In genomic region chr16:30698816-30699614, GRCh38 we compare ENCODE assay signal across 8 cellular contexts. TPM values are rescaled to one million over a fixed set of nuclear protein-coding genes. Genes with fewer than 3 reads are reported as not detected.
A peak's percentile ranks its signal among the peaks of the same experiment; 100 is the strongest.
DNase-seq lines count a peak whose midpoint lies in the region; ATAC-seq, FAIRE-seq and TF ChIP-seq lines count a peak whose summit lies in the region.

Gene SRCAP (plus strand): TSS chr16:30699171. CDS start chr16:30700825, 1,654 bp downstream.

- H3K27ac ChIP-seq in esophagus squamous epithelium, result peak within 1 kb of the TSS; percentile 99 to 100 (median 100)

- peak; percentile 63 for DNase-seq in DMS153 (lab: John Stamatoyannopoulos, UW)
- DNase-seq in RCC 7860 (ENCODE audit: low spot score), result peak; percentile 50
- DNase-seq in activated T-helper 1 cell treated with Interleukin-2 at 50 U/mL for 16 hours (ENCODE audit: low read depth), result peak; percentile 73
- peak; percentile 43 for DNase-seq in esophagus squamous epithelium (lab: John Stamatoyannopoulos, UW)
- DNase-seq in myocyte (ENCODE audit: low read depth), result peak; percentile 80
- peak; percentile 78 for DNase-seq in stimulated activated CD8-positive, alpha-beta memory T cell treated with anti-CD3 and anti-CD28 coated beads, Interleukin-7, amount 100 ng/mL, for 24 hours (ENCODE audit: low read depth)

- peak in 2 of 4 donors; percentile 51 to 57 for TF ChIP-seq POLR2A in esophagus squamous epithelium (IDR thresholded peaks at IDR 0.05)

- no peaks in the 10 kb centered on the region for H3K9me3 ChIP-seq in esophagus squamous epithelium

- peak; percentile 27 for ATAC-seq in GM21576 (IDR thresholded peaks at IDR 0.05; ENCODE audit: unreplicated experiment)

- 0 to 1% methylated on average over 17 of the region's 57 CpGs for WGBS in esophagus squamous epithelium, 2 donors

- H3K27me3 ChIP-seq in esophagus squamous epithelium, result no peaks in the 10 kb centered on the region

- TF ChIP-seq CTCF in esophagus squamous epithelium (IDR thresholded peaks at IDR 0.05), result no peak

- peaks cover 18 to 40% (median 30%) of the 10 kb centered on the region in 3 donors for H3K36me3 ChIP-seq in esophagus squamous epithelium

- peaks cover 4 to 40% (median 19%) of the 10 kb centered on the region in 3 donors for H3K4me1 ChIP-seq in esophagus squamous epithelium

- TF ChIP-seq RAD21 in Ishikawa (IDR thresholded peaks at IDR 0.05; ENCODE audit: low read depth), result no peak

- intact Hi-C loops in esophagus squamous epithelium (cut with DNase I), result no loop called here

- H3K4me3 ChIP-seq in esophagus squamous epithelium, result peak within 1 kb of the TSS; percentile 79 to 100 (median 95)

- FAIRE-seq in RCC 7860 (lab: Jason Lieb, UNC), result no peak

- TF ChIP-seq EP300 in Ishikawa (IDR thresholded peaks at IDR 0.05; ENCODE audit: borderline replicate concordance), result no peak

TF ChIP-seq in Ishikawa, 13 proteins besides CTCF, POLR2A, EP300 and RAD21:
- TF ChIP-seq USF1 (IDR thresholded peaks at IDR 0.05), result no peak
- TF ChIP-seq EGR1 (IDR thresholded peaks at IDR 0.05), result no peak; the same call in 1 of the 2 replicates
- TF ChIP-seq FOXM1 (IDR thresholded peaks at IDR 0.05; ENCODE audit: borderline replicate concordance, low read depth), result no peak
- TF ChIP-seq REST (IDR thresholded peaks at IDR 0.05; ENCODE audit: low read depth), result no peak
- TF ChIP-seq, protein P1, sequence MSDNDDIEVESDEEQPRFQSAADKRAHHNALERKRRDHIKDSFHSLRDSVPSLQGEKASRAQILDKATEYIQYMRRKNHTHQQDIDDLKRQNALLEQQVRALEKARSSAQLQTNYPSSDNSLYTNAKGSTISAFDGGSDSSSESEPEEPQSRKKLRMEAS (IDR thresholded peaks at IDR 0.05), result no peak; the same call in none of the 2 replicates
- peak; percentile 30; the same call in 1 of the 2 replicates for TF ChIP-seq TEAD4 (IDR thresholded peaks at IDR 0.05)
- TF ChIP-seq NFIC (IDR thresholded peaks at IDR 0.05), result no peak
- TF ChIP-seq CEBPB (IDR thresholded peaks at IDR 0.05), result no peak
TF ChIP-seq in Ishikawa: peak in this region for 1.

RNA-seq across cellular contexts. Expression of gene SRCAP, which starts in this region (rescaled TPM):
- total RNA-seq in esophagus squamous epithelium (10 to 100 TPM; 10.7 to 39.6 (median 26.1) TPM), myocyte (13.9 TPM in 2 replicates)
- polyA plus RNA-seq in myocyte (2012), result 23.2 TPM

Comparison
In these comparisons a context has a peak if more than half of its experiments do, and no peak if none do; other contexts are left out.
1. Peak in every context shown above with its lines: DNase-seq, ATAC-seq, H3K4me3 ChIP-seq and H3K27ac ChIP-seq.